15 cellular contexts compared by ENCODE assay signal in genomic region chr4:46937493-46937892, GRCh38. TPM values are rescaled to one million over a fixed set of nuclear protein-coding genes. Genes with fewer than 3 reads are reported as not detected.
DNase-seq lines count a peak whose midpoint lies in the region; ATAC-seq and TF ChIP-seq lines count a peak whose summit lies in the region.
"Had no signal": no experiment of that assay in that cellular context is flagged by ENCODE, and none has a peak within 500 bp of the region (broad histone marks: within the 10 kb centered on the region; RNA-seq: fewer than 3 reads in every experiment).

No MANE protein-coding gene starts in this region.

- H3K27me3 Mint-ChIP-seq in stimulated activated naive B cell treated with anti-CD40 and anti-IgM and Interleukin-4, amounts not matched to agents 10 μg/mL and 1 μg/mL and 100 μg/mL, for 72 hours, result no peaks in the 10 kb centered on the region
- no peaks in the 10 kb centered on the region for H3K27me3 Mint-ChIP-seq in activated CD4-positive, alpha-beta T cell treated with anti-CD3 and anti-CD28 coated beads, Interleukin-2, amount 10 ng/mL, durations not matched to agents 24 days and 14 days
- H3K27me3 Mint-ChIP-seq: stimulated activated naive CD8-positive, alpha-beta T cell treated with anti-CD3 and anti-CD28 coated beads, Interleukin-15, Interleukin-2, amounts not matched to agents 100 ng/mL and 50 ng/mL, for 24 hours had no signal

- H3K9me3 Mint-ChIP-seq in stimulated activated naive B cell treated with anti-CD40 and anti-IgM and Interleukin-4, amounts not matched to agents 10 μg/mL and 1 μg/mL and 100 μg/mL, for 72 hours, result no peaks in the 10 kb centered on the region
- H3K9me3 Mint-ChIP-seq in activated CD4-positive, alpha-beta T cell treated with anti-CD3 and anti-CD28 coated beads, Interleukin-2, amount 10 ng/mL, durations not matched to agents 24 days and 14 days, result no peaks in the 10 kb centered on the region
- H3K9me3 Mint-ChIP-seq: central memory CD8-positive, alpha-beta T cell; stimulated activated naive CD8-positive, alpha-beta T cell treated with anti-CD3 and anti-CD28 coated beads, Interleukin-15, Interleukin-2, amounts not matched to agents 100 ng/mL and 50 ng/mL, for 24 hours had no signal

- no peaks in the 10 kb centered on the region for H3K27me3 ChIP-seq in right cardiac atrium (ENCODE audit: control insufficient read depth, insufficient read depth)

- no peaks in the 10 kb centered on the region for H3K36me3 Mint-ChIP-seq in stimulated activated naive B cell treated with anti-CD40 and anti-IgM and Interleukin-4, amounts not matched to agents 10 μg/mL and 1 μg/mL and 100 μg/mL, for 72 hours
- no peaks in the 10 kb centered on the region for H3K36me3 Mint-ChIP-seq in activated CD4-positive, alpha-beta T cell treated with anti-CD3 and anti-CD28 coated beads, Interleukin-2, amount 10 ng/mL, durations not matched to agents 24 days and 14 days (ENCODE audit: low read depth)
- H3K36me3 Mint-ChIP-seq: naive thymus-derived CD8-positive, alpha-beta T cell had no signal

- WGBS in right cardiac atrium, result 37% methylated on average over 1 of the region's 1 CpG
- WGBS in lower leg skin, 2 donors, result 69 to 73% methylated on average over 1 of the region's 1 CpG

- H3K4me3 ChIP-seq in fibroblast of the aortic adventitia (ENCODE audit: low read depth, low read length), result no peak overlapping the region
- H3K4me3 ChIP-seq in right cardiac atrium (ENCODE audit: low read length), result no peak overlapping the region
- no peak overlapping the region for H3K4me3 ChIP-seq in lower leg skin (ENCODE audit: low read depth, poor library complexity, severe bottlenecking)

- H3K9me3 ChIP-seq in right cardiac atrium (ENCODE audit: control insufficient read depth, low read length), result no peaks in the 10 kb centered on the region

- peak; percentile 43 for TF ChIP-seq CTCF in 22Rv1 (IDR thresholded peaks at IDR 0.05)
- TF ChIP-seq CTCF in fibroblast of the aortic adventitia (IDR thresholded peaks at IDR 0.05; ENCODE audit: insufficient read depth, low read length), result peak; percentile 29
- TF ChIP-seq CTCF in lower leg skin (IDR thresholded peaks at IDR 0.05), result no peak

- no peak overlapping the region for H3K4me3 Mint-ChIP-seq in stimulated activated naive B cell treated with anti-CD40 and anti-IgM and Interleukin-4, amounts not matched to agents 10 μg/mL and 1 μg/mL and 100 μg/mL, for 72 hours
- no peak overlapping the region for H3K4me3 Mint-ChIP-seq in activated CD4-positive, alpha-beta T cell treated with anti-CD3 and anti-CD28 coated beads, Interleukin-2, amount 10 ng/mL, durations not matched to agents 24 days and 14 days
- H3K4me3 Mint-ChIP-seq: central memory CD8-positive, alpha-beta T cell; naive thymus-derived CD8-positive, alpha-beta T cell; stimulated activated naive CD8-positive, alpha-beta T cell treated with anti-CD3 and anti-CD28 coated beads, Interleukin-15, Interleukin-2, amounts not matched to agents 100 ng/mL and 50 ng/mL, for 24 hours had no signal

- DNase-seq in RKO (ENCODE audit: low spot score) (peak; percentile 14), fibroblast of the aortic adventitia (ENCODE audit: low read depth) (peak; percentile 30), right cardiac atrium (no peak), lower leg skin (ENCODE audit: low spot score in 2 of 2) (no peak)
- no peak for DNase-seq in stimulated activated naive B cell treated with anti-CD40 and anti-IgM and Interleukin-4, amounts not matched to agents 10 μg/mL and 1 μg/mL and 100 μg/mL, for 72 hours
- no peak for DNase-seq in activated CD4-positive, alpha-beta T cell treated with anti-CD3 and anti-CD28 coated beads, Interleukin-2, amount 10 ng/mL, durations not matched to agents 24 days and 14 days
- DNase-seq: activated T-cell treated with anti-CD3 and anti-CD28 coated beads, Interleukin-2, amount 50 U/mL, for 48 hours; naive thymus-derived CD8-positive, alpha-beta T cell; NCI-H1105; NCI-H82 had no signal

- ATAC-seq in GM18867 (IDR thresholded peaks at IDR 0.05; ENCODE audit: unreplicated experiment) (peak; percentile 56), right cardiac atrium (no peak)
- no peak for ATAC-seq in stimulated activated naive B cell treated with anti-CD40 and anti-IgM and Interleukin-4, amounts not matched to agents 10 μg/mL and 1 μg/mL and 100 μg/mL, for 72 hours (replicated peaks)
- ATAC-seq: naive thymus-derived CD8-positive, alpha-beta T cell had no signal

- no peaks in the 10 kb centered on the region for H3K4me1 ChIP-seq in right cardiac atrium (ENCODE audit: control insufficient read depth, insufficient read depth, low read length)

- intact Hi-C loops in activated CD4-positive, alpha-beta T cell treated with anti-CD3 and anti-CD28 coated beads, Interleukin-2, amount 10 ng/mL, durations not matched to agents 24 days and 14 days (cut with micrococcal nuclease), result no loop called here
- intact Hi-C loops in right cardiac atrium (cut with DNase I), result loop anchor here in 1 of 4 donors (10.0 kb wide), 1 partner anchor 97 kb away; the partner anchor contains the start of gene GABRB1
- intact Hi-C loops in lower leg skin (cut with DNase I; ENCODE audit: low total_unique reads), result no loop called here

- H3K27ac Mint-ChIP-seq in stimulated activated naive B cell treated with anti-CD40 and anti-IgM and Interleukin-4, amounts not matched to agents 10 μg/mL and 1 μg/mL and 100 μg/mL, for 72 hours, result no peak overlapping the region
- H3K27ac Mint-ChIP-seq in activated CD4-positive, alpha-beta T cell treated with anti-CD3 and anti-CD28 coated beads, Interleukin-2, amount 10 ng/mL, durations not matched to agents 24 days and 14 days, result no peak overlapping the region
- H3K27ac Mint-ChIP-seq: naive thymus-derived CD8-positive, alpha-beta T cell; stimulated activated naive CD8-positive, alpha-beta T cell treated with anti-CD3 and anti-CD28 coated beads, Interleukin-15, Interleukin-2, amounts not matched to agents 100 ng/mL and 50 ng/mL, for 24 hours had no signal

- no peaks in the 10 kb centered on the region for H3K4me1 Mint-ChIP-seq in stimulated activated naive B cell treated with anti-CD40 and anti-IgM and Interleukin-4, amounts not matched to agents 10 μg/mL and 1 μg/mL and 100 μg/mL, for 72 hours
- H3K4me1 Mint-ChIP-seq in activated CD4-positive, alpha-beta T cell treated with anti-CD3 and anti-CD28 coated beads, Interleukin-2, amount 10 ng/mL, durations not matched to agents 24 days and 14 days, result no peaks in the 10 kb centered on the region
- H3K4me1 Mint-ChIP-seq: central memory CD8-positive, alpha-beta T cell; naive thymus-derived CD8-positive, alpha-beta T cell had no signal

- TF ChIP-seq POLR2A in lower leg skin (IDR thresholded peaks at IDR 0.05), result no peak

- H3K27ac ChIP-seq in 22Rv1 (no peak overlapping the region), right cardiac atrium (ENCODE audit: low read length) (no peak overlapping the region)

RNA-seq across cellular contexts. Expression of gene COX7B2, which starts 28.4 kb away (rescaled TPM):
- total RNA-seq in fibroblast of the aortic adventitia (ENCODE audit: low replicate concordance), result not detected in 2 replicates
- total RNA-seq in activated CD4-positive, alpha-beta T cell treated with anti-CD3 and anti-CD28 coated beads, Interleukin-2, amount 10 ng/mL, durations not matched to agents 24 days and 14 days, result not detected in 2 replicates
- not detected for total RNA-seq in right cardiac atrium
- polyA plus RNA-seq in right cardiac atrium, result not detected
- not detected for total RNA-seq in lower leg skin
- total RNA-seq: naive thymus-derived CD8-positive, alpha-beta T cell had no signal
- polyA plus RNA-seq: BJ; naive thymus-derived CD8-positive, alpha-beta T cell had no signal

RNA-seq across cellular contexts. Expression of gene GABRA4, which starts 55.9 kb away (rescaled TPM):
- total RNA-seq in fibroblast of the aortic adventitia (ENCODE audit: low replicate concordance) (0.08 TPM in 1 of 2 replicates, not detected in the other), right cardiac atrium (1 to 10 TPM in 1 of 4 donors, under 1 TPM in 3; 0.03 to 1.9 (median 0.26) TPM), lower leg skin (under 1 TPM in 3 of 4 donors, not detected in 1; 0.08 to 0.71 (median 0.27) TPM)
- total RNA-seq in activated CD4-positive, alpha-beta T cell treated with anti-CD3 and anti-CD28 coated beads, Interleukin-2, amount 10 ng/mL, durations not matched to agents 24 days and 14 days, result not detected in 2 replicates
- 0.18 TPM for polyA plus RNA-seq in right cardiac atrium
- total RNA-seq: naive thymus-derived CD8-positive, alpha-beta T cell had no signal
- polyA plus RNA-seq: BJ; naive thymus-derived CD8-positive, alpha-beta T cell had no signal

Comparison
In these comparisons a context has a peak if more than half of its experiments do, and no peak if none do; other contexts are left out.
1. CTCF ChIP-seq: peak in 22Rv1 (single experiment) and fibroblast of the aortic adventitia (single experiment); none in lower leg skin (0 of 3).
2. DNase-seq: peak in RKO (single experiment) and fibroblast of the aortic adventitia (single experiment); none in stimulated activated naive B cell treated with anti-CD40 and anti-IgM and Interleukin-4, amounts not matched to agents 10 μg/mL and 1 μg/mL and 100 μg/mL, for 72 hours (single experiment), activated CD4-positive, alpha-beta T cell treated with anti-CD3 and anti-CD28 coated beads, Interleukin-2, amount 10 ng/mL, durations not matched to agents 24 days and 14 days (single experiment), right cardiac atrium (0 of 3) and lower leg skin (0 of 2).